8 cellular contexts compared by ENCODE assay signal in the genomic region with DNA sequence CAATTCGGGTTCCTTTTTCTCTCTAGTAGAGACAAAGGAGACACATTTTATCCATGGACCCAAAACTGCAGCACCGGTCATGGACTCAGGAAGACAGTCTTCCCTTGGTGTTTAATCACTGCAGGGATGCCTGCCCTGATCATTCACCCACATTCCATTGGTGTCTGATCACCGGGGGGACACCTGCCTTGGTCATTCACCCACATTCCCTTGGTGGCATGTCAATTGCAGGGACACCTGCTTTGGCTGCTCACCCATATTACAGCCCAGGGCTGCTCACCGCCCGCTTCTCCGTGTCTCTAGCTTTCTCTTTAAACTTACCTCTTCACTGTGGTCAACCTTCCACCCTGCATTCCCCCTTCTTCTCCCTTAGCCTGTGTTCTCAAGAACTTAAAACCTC. TPM values are rescaled to one million over a fixed set of nuclear protein-coding genes. Genes with fewer than 3 reads are reported as not detected.
"Had no signal": no experiment of that assay in that cellular context is flagged by ENCODE, and none has a peak within 500 bp of the region (broad histone marks: within the 10 kb centered on the region; RNA-seq: fewer than 3 reads in every experiment).

No MANE protein-coding gene starts in this region.

RNA-seq across cellular contexts. Expression of gene ANGPT4, which starts 18.7 kb away (rescaled TPM):
- total RNA-seq: LHCN-M2, MCF 10A, NCI-H460, OCI-LY7, PC-9, RPMI7951, SJSA1 had no signal
- polyA plus RNA-seq: SK-N-SH had no signal
